ENCODE assay signal across 18 cellular contexts in genomic region chr1:92409946-92410345, GRCh38.
DNase-seq lines count a peak whose midpoint lies in the region; ATAC-seq and TF ChIP-seq lines count a peak whose summit lies in the region.
"Had no signal": no experiment of that assay in that cellular context is flagged by ENCODE, and none has a peak within 500 bp of the region (broad histone marks: within the 10 kb centered on the region; RNA-seq: fewer than 3 reads in every experiment).

No MANE protein-coding gene starts in this region.

- no peak overlapping the region for H3K4me3 Mint-ChIP-seq in CD4-positive, CD25-positive, alpha-beta regulatory T cell
- H3K4me3 Mint-ChIP-seq in CD4-positive, alpha-beta T cell = no peak overlapping the region

- CTCF ChIA-PET in CD4-positive, alpha-beta T cell (lab: Charles Lee) = no interaction called here

- no peaks in the 10 kb centered on the region for H3K27me3 ChIP-seq in CD4-positive, CD25-positive, alpha-beta regulatory T cell (ENCODE audit: control insufficient read depth, insufficient read depth, low read length)
- H3K27me3 ChIP-seq in CD4-positive, alpha-beta T cell (ENCODE audit: control insufficient read depth, insufficient read depth, low read length) = no peaks in the 10 kb centered on the region
- no peaks in the 10 kb centered on the region for H3K27me3 ChIP-seq in esophagus muscularis mucosa
- H3K27me3 ChIP-seq in thyroid gland = no peaks in the 10 kb centered on the region

- no peaks in the 10 kb centered on the region for H3K27me3 Mint-ChIP-seq in CD4-positive, CD25-positive, alpha-beta regulatory T cell
- H3K27me3 Mint-ChIP-seq in CD4-positive, alpha-beta T cell = no peaks in the 10 kb centered on the region

- intact Hi-C loops in CD4-positive, alpha-beta T cell (cut with DNase I, micrococcal nuclease) = no loop called here
- intact Hi-C loops in esophagus muscularis mucosa (cut with DNase I) (no loop called here), thyroid gland (cut with DNase I) (no loop called here)

- H3K4me1 Mint-ChIP-seq in CD4-positive, CD25-positive, alpha-beta regulatory T cell = peaks cover 4 to 38% (median 22%) of the 10 kb centered on the region in 4 donors
- H3K4me1 Mint-ChIP-seq in CD4-positive, alpha-beta T cell (ENCODE audit: low read depth) = peaks cover 38% of the 10 kb centered on the region

- H3K36me3 Mint-ChIP-seq in CD4-positive, CD25-positive, alpha-beta regulatory T cell = peaks cover 3% of the 10 kb centered on the region
- H3K36me3 Mint-ChIP-seq in CD4-positive, alpha-beta T cell (ENCODE audit: low read depth) = no peaks in the 10 kb centered on the region

- H3K9me3 Mint-ChIP-seq in CD4-positive, CD25-positive, alpha-beta regulatory T cell = peaks cover 0 to 9% (median 0%) of the 10 kb centered on the region in 7 donors
- H3K9me3 Mint-ChIP-seq in CD4-positive, alpha-beta T cell = no peaks in the 10 kb centered on the region

- peak overlapping the region; percentile 48 for H3K4me3 ChIP-seq in CD4-positive, CD25-positive, alpha-beta regulatory T cell (ENCODE audit: low read depth, low read length)
- H3K4me3 ChIP-seq in Jurkat, Clone E6-1 (ENCODE audit: low read length) = peak overlapping the region; percentile 46
- H3K4me3 ChIP-seq in esophagus muscularis mucosa (no peak overlapping the region), thyroid gland (replicated peaks in 1 of 3) (no peak overlapping the region)
- H3K4me3 ChIP-seq: K562 had no signal

- H3K27ac Mint-ChIP-seq in CD4-positive, CD25-positive, alpha-beta regulatory T cell = peak overlapping the region in 1 of 3 donors; percentile 59
- peak overlapping the region; percentile 37 for H3K27ac Mint-ChIP-seq in CD4-positive, alpha-beta T cell

- DNase-seq in CD4-positive, CD25-positive, alpha-beta regulatory T cell = no peak
- DNase-seq in CD4-positive, alpha-beta T cell = no peak
- DNase-seq in Jurkat, Clone E6-1 (ENCODE audit: low read depth, low spot score) = no peak
- DNase-seq in esophagus muscularis mucosa (ENCODE audit: extremely low spot score) (peak; percentile 66), thyroid gland (no peak)
- no peak for DNase-seq in stimulated activated CD4-positive, alpha-beta T cell treated with anti-CD3 and anti-CD28 coated beads, Interleukin-4, amount 100 ng/mL, for 4 hours
- DNase-seq: EL, GF-D8, NCI-H1092 treated with DMSO at 0.1 percent for 48 hours, NCI-H1436 treated with DMSO at 0.1 percent for 48 hours, NCI-H1930, NCI-H2227 treated with DMSO at 0.1 percent for 48 hours, NCI-H774, SIG-M5, SK-N-SH had no signal

- TF ChIP-seq EP300 in esophagus muscularis mucosa (IDR thresholded peaks at IDR 0.05) = no peak

- no peak for TF ChIP-seq POLR2A in esophagus muscularis mucosa (IDR thresholded peaks at IDR 0.05; ENCODE audit: low read depth)
- no peak for TF ChIP-seq POLR2A in thyroid gland (IDR thresholded peaks at IDR 0.05)

- no peaks in the 10 kb centered on the region for H3K36me3 ChIP-seq in CD4-positive, CD25-positive, alpha-beta regulatory T cell (ENCODE audit: control insufficient read depth, insufficient read depth, low read length)
- H3K36me3 ChIP-seq in esophagus muscularis mucosa = no peaks in the 10 kb centered on the region
- no peaks in the 10 kb centered on the region for H3K36me3 ChIP-seq in thyroid gland

- H3K4me1 ChIP-seq in CD4-positive, CD25-positive, alpha-beta regulatory T cell (ENCODE audit: control insufficient read depth, insufficient read depth, low read length, poor library complexity, severe bottlenecking) = peaks cover 20% of the 10 kb centered on the region
- H3K4me1 ChIP-seq in esophagus muscularis mucosa = no peaks in the 10 kb centered on the region
- no peaks in the 10 kb centered on the region for H3K4me1 ChIP-seq in thyroid gland

- no peaks in the 10 kb centered on the region for H3K9me3 ChIP-seq in CD4-positive, CD25-positive, alpha-beta regulatory T cell (ENCODE audit: control insufficient read depth in 2 of 2, low read length in 2 of 2)
- no peaks in the 10 kb centered on the region for H3K9me3 ChIP-seq in CD4-positive, alpha-beta T cell (ENCODE audit: control insufficient read depth, low read length)
- H3K9me3 ChIP-seq in esophagus muscularis mucosa = no peaks in the 10 kb centered on the region
- H3K9me3 ChIP-seq in thyroid gland = no peaks in the 10 kb centered on the region
- H3K9me3 ChIP-seq: SK-N-SH had no signal

- WGBS in esophagus muscularis mucosa = 71% methylated on average over 3 of the region's 3 CpGs
- WGBS in thyroid gland, 2 donors = 71 to 86% methylated on average over 3 of the region's 3 CpGs

- TF ChIP-seq CTCF in CD4-positive, alpha-beta T cell (IDR thresholded peaks at IDR 0.05) = no peak
- TF ChIP-seq CTCF in esophagus muscularis mucosa (IDR thresholded peaks at IDR 0.05) = no peak
- TF ChIP-seq CTCF in thyroid gland (IDR thresholded peaks at IDR 0.05) = no peak

- no peak overlapping the region for H3K27ac ChIP-seq in CD4-positive, CD25-positive, alpha-beta regulatory T cell (ENCODE audit: insufficient read depth, low read length, poor library complexity, severe bottlenecking)
- no peak overlapping the region for H3K27ac ChIP-seq in CD4-positive, alpha-beta T cell (ENCODE audit: low read depth, low read length)
- H3K27ac ChIP-seq in esophagus muscularis mucosa (replicated peaks in 1 of 4) = no peak overlapping the region
- no peak overlapping the region for H3K27ac ChIP-seq in thyroid gland

- POLR2A ChIA-PET in CD4-positive, alpha-beta T cell (lab: Charles Lee) = interaction anchor here (1.0 to 2.7 kb wide), 2 partner anchors 17 to 74 kb away, joined by 3 to 11 read pairs; no protein-coding TSS in a partner anchor

- no peak for ATAC-seq in CD4-positive, CD25-positive, alpha-beta regulatory T cell (ENCODE audit: low read depth in 2 of 2)
- no peak for ATAC-seq in CD4-positive, alpha-beta T cell (ENCODE audit: poor library complexity)
- ATAC-seq in GM19324 (IDR thresholded peaks at IDR 0.05; ENCODE audit: low FRiP score, unreplicated experiment) = no peak
- ATAC-seq: Panc1 had no signal

Comparison
In these comparisons a context has a peak if more than half of its experiments do, and no peak if none do; other contexts are left out.
1. H3K4me3 ChIP-seq: peak in CD4-positive, CD25-positive, alpha-beta regulatory T cell (single experiment) and Jurkat, Clone E6-1 (single experiment); none in esophagus muscularis mucosa (0 of 4) and thyroid gland (0 of 3).